In the genomic region with DNA sequence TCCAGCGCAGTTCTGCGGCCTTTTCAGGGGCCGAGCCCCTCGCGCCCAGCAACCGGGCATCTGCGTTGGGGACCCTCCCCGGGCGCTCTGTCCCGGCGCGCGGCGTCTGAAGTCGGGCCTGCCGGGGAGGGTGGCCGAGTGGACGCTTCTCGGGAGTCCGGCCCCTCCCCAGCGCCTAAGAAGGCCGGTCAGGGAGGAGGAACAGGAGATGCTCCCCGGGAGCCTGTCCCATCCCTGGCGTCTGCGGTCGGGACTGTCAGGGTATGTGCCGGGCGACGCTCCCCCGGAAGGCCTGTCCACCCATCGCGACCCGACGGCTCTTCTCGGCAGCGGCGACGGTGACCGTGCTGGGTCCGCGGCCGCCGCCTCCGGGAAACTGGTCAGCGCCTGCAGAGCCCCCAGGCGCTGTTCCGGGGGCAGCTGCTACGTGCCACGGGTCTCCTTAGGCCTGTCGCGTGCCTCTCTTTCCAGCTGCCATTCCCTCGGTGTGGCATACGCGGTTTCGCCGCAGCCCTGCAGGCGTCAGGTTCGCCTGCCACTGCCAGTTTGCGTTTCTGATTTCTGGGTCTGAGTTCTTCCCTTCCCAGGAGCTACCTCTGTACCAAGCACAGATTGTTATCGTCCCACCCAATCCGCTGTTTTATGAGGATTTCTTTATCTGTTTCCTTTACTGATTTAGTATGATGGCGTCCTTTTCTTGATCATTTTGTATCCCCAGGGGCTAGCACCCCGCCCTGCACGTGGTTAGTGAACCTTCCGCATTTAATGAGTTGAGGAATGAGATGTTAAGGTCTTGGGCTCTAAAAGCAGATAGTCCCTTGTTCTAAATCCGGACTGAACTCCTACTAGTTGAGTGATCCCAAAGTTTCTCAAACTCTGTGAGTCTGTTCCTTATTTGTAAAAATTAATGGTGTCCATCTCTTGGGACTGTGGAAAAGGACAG, we compare ENCODE assay signal across 8 cellular contexts. TPM values are rescaled to one million over a fixed set of nuclear protein-coding genes. Genes with fewer than 3 reads are reported as not detected.
DNase-seq lines count a peak whose midpoint lies in the region; ATAC-seq and TF ChIP-seq lines count a peak whose summit lies in the region.

No MANE protein-coding gene starts in this region.

- H4K20me1 ChIP-seq in fibroblast of lung (ENCODE audit: control insufficient read depth, extremely low read depth, insufficient read depth, low read length), result no peaks in the 10 kb centered on the region

- peak overlapping the region; percentile 97 to 99 (median 98) for H3K27ac Mint-ChIP-seq in naive B cell

- H3K27ac ChIP-seq in fibroblast of lung (ENCODE audit: insufficient read depth, low read length) (peak overlapping the region; percentile 94), thymus (ENCODE audit: low read depth) (peak overlapping the region; percentile 96)

- H3K27me3 ChIP-seq in NT2/D1 (ENCODE audit: insufficient read depth, insufficient read length) (peaks cover 20% of the 10 kb centered on the region), fibroblast of lung (ENCODE audit: control insufficient read depth, insufficient read depth, low read length) (no peaks in the 10 kb centered on the region), thymus (ENCODE audit: control insufficient read depth, insufficient read depth) (no peaks in the 10 kb centered on the region)

- H3K36me3 Mint-ChIP-seq in naive B cell, result peaks cover 0 to 9% of the 10 kb centered on the region in 2 donors

- H3K4me1 ChIP-seq in NT2/D1 (ENCODE audit: insufficient read depth, insufficient read length) (no peaks in the 10 kb centered on the region), fibroblast of lung (ENCODE audit: control insufficient read depth, extremely low read depth, insufficient read depth, low read length) (peaks cover 5% of the 10 kb centered on the region), thymus (ENCODE audit: control insufficient read depth, insufficient read depth, low read length) (peaks cover 3% of the 10 kb centered on the region)

- H3K9me3 ChIP-seq in NT2/D1 (ENCODE audit: insufficient read depth, low read length) (peaks cover 6% of the 10 kb centered on the region; the same call in 1 of the 2 replicates), fibroblast of lung (ENCODE audit: control insufficient read depth, insufficient read depth, low read depth, low read length) (no peaks in the 10 kb centered on the region), thymus (ENCODE audit: control insufficient read depth) (no peaks in the 10 kb centered on the region)

- peak overlapping the region; percentile 86 for H2AFZ ChIP-seq in fibroblast of lung (ENCODE audit: low read length)

- peaks cover 0 to 3% (median 0%) of the 10 kb centered on the region in 7 donors for H3K9me3 Mint-ChIP-seq in naive B cell

- H3K4me1 Mint-ChIP-seq in naive B cell, result peaks cover 35 to 50% (median 39%) of the 10 kb centered on the region in 3 donors

- peak overlapping the region; percentile 84 for H3K4me2 ChIP-seq in fibroblast of lung (ENCODE audit: extremely low read depth, insufficient read depth, low read length)

- no peaks in the 10 kb centered on the region for H3K27me3 Mint-ChIP-seq in naive B cell

- H3K4me3 Mint-ChIP-seq in naive B cell, result peak overlapping the region; percentile 93 to 100 (median 96)

- H3K79me2 ChIP-seq in fibroblast of lung (ENCODE audit: control insufficient read depth, insufficient read depth, low read length), result peaks cover 24% of the 10 kb centered on the region

- peak overlapping the region; percentile 59 for H3K4me3 ChIP-seq in NT2/D1 (ENCODE audit: insufficient read length, low read depth)
- peak overlapping the region; percentile 75 to 86 (median 83) for H3K4me3 ChIP-seq in fibroblast of lung (replicated peaks in 1 of 4; ENCODE audit: control extremely low read depth in 1 of 4, insufficient read depth in 1 of 4, low read depth in 3 of 4, low read length in 4 of 4)
- H3K4me3 ChIP-seq in thymus (ENCODE audit: low read length), result peak overlapping the region; percentile 93

- DNase-seq in NCI-H510A treated with DMSO at 0.1 percent for 48 hours (lab: John Stamatoyannopoulos, UW) (peak; percentile 21), NCI-H510A (lab: John Stamatoyannopoulos, UW) (no peak), NT2/D1 (ENCODE audit: low read depth, low spot score) (no peak), fibroblast of lung (ENCODE audit: low read depth in 2 of 2) (peak; percentile 49 to 51), naive B cell (peak; percentile 66)
- peak; percentile 11 to 17 for DNase-seq in activated T-helper 1 cell treated with anti-CD3 and anti-CD28 coated beads, Interleukin-2, amount 50 U/mL, for 16 hours (ENCODE audit: low read depth in 1 of 2, low spot score in 1 of 2)

- H3K9ac ChIP-seq in NT2/D1 (ENCODE audit: insufficient read length, low read depth) (peak overlapping the region; percentile 83), fibroblast of lung (ENCODE audit: insufficient read depth, low read length) (peak overlapping the region; percentile 88)

- H3K36me3 ChIP-seq in NT2/D1 (ENCODE audit: insufficient read depth, insufficient read length, low read length), result peaks cover 6% of the 10 kb centered on the region
- H3K36me3 ChIP-seq in fibroblast of lung (ENCODE audit: control insufficient read depth, insufficient read depth, low read length), result no peaks in the 10 kb centered on the region
- H3K36me3 ChIP-seq in thymus (ENCODE audit: control insufficient read depth, insufficient read depth), result no peaks in the 10 kb centered on the region

- peak; percentile 42 for ATAC-seq in HG02798 (IDR thresholded peaks at IDR 0.05; ENCODE audit: poor library complexity, unreplicated experiment)
- ATAC-seq in naive B cell (ENCODE audit: low read depth in 2 of 2), result peak; percentile 57 to 63

- 3% methylated on average over 66 of the region's 66 CpGs for WGBS in thymus

- no peak for TF ChIP-seq CTCF in fibroblast of lung (conservative IDR thresholded peaks at IDR 0.05 in 1 of 2, IDR thresholded peaks at IDR 0.05 in 1 of 2; ENCODE audit: low read depth in 1 of 2, low read length in 2 of 2)

RNA-seq across cellular contexts. Expression of a gene that starts 0.8 kb away (rescaled TPM):
- 27.7 and 32.7 TPM in 2 replicates for total RNA-seq in fibroblast of lung
- polyA plus RNA-seq in fibroblast of lung (18.3 and 23.5 TPM in 2 replicates), naive B cell (ENCODE audit: low read depth in 6 of 6) (10 to 100 TPM; 13.6 to 24.2 (median 21.4) TPM), thymus (17.4 TPM)
- 13.2 and 14.9 TPM in 2 replicates for polyA plus RNA-seq in fibroblast of lung (2012)
- 1.4 and 4.3 TPM in 2 replicates for polyA minus RNA-seq in fibroblast of lung (ENCODE audit: low replicate concordance)

RNA-seq across cellular contexts. Expression of a gene that starts 22.7 kb away (rescaled TPM):
- total RNA-seq in fibroblast of lung, result 21.8 and 25.8 TPM in 2 replicates
- 12.8 and 71.4 TPM in 2 replicates for polyA plus RNA-seq in fibroblast of lung
- 10.2 and 43.5 TPM in 2 replicates for polyA plus RNA-seq in fibroblast of lung (2012)
- polyA minus RNA-seq in fibroblast of lung (ENCODE audit: low replicate concordance), result 2.6 and 2.9 TPM in 2 replicates
- 1 to 10 TPM; 1.2 to 6.7 (median 3.1) TPM for polyA plus RNA-seq in naive B cell (ENCODE audit: low read depth in 6 of 6)
- 43.4 TPM for polyA plus RNA-seq in thymus

RNA-seq across cellular contexts. Expression of a gene that starts 37.3 kb away (rescaled TPM):
- under 0.01 TPM in 1 of 2 replicates, not detected in the other for total RNA-seq in fibroblast of lung
- not detected in 2 replicates for polyA plus RNA-seq in fibroblast of lung
- not detected in 2 replicates for polyA plus RNA-seq in fibroblast of lung (2012)
- polyA minus RNA-seq in fibroblast of lung (ENCODE audit: low replicate concordance), result not detected in 2 replicates
- polyA plus RNA-seq in naive B cell (ENCODE audit: low read depth in 6 of 6), result under 1 TPM in 2 of 6 donors, not detected in 4; 0.12 to 0.15 TPM
- polyA plus RNA-seq in thymus, result 0.07 TPM

Comparison
In these comparisons a context has a peak if more than half of its experiments do, and no peak if none do; other contexts are left out.
1. DNase-seq: peak in NCI-H510A treated with DMSO at 0.1 percent for 48 hours (single experiment), activated T-helper 1 cell treated with anti-CD3 and anti-CD28 coated beads, Interleukin-2, amount 50 U/mL, for 16 hours (2 of 2), fibroblast of lung (2 of 2) and naive B cell (single experiment); none in NCI-H510A (single experiment) and NT2/D1 (single experiment).
2. Peak in every context shown above with its lines, with median percentiles within 50 percentile points of each other: H3K4me3 ChIP-seq.